1 cellular context compared by ENCODE assay signal in the genomic region with DNA sequence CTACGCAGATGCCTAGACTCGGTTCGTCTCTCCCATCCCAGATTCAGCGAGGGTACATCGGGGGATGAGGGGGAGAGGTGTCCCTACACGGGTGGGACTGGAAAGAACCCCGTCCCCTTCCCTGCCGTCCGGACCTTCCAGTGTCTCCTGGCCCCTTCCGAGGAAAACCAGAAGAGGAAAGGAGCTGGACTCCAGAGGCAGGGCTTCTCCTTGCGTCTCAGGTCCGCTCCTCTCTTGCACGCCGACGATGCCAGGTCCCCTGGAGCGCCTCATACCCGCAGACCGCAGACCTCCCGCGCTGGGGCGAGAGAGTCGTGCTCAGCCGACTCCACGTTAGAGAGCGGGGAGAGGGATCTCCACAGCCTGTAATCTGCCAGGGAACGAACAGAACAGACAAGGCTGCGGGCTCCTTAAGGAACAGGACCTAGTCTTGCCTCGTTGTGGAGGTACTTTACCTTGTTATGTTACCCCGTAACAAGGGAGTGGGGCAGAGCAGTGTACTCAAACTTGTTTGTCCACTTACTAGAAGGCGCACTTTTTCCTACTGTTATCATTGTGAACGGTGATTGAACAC.
TF ChIP-seq lines count a peak whose summit lies in the region.

No MANE protein-coding gene starts in this region.

TF ChIP-seq in GM23338, 12 proteins besides CTCF, POLR2A, EP300 and RAD21 (continued from another document):
- TF ChIP-seq, protein P1, sequence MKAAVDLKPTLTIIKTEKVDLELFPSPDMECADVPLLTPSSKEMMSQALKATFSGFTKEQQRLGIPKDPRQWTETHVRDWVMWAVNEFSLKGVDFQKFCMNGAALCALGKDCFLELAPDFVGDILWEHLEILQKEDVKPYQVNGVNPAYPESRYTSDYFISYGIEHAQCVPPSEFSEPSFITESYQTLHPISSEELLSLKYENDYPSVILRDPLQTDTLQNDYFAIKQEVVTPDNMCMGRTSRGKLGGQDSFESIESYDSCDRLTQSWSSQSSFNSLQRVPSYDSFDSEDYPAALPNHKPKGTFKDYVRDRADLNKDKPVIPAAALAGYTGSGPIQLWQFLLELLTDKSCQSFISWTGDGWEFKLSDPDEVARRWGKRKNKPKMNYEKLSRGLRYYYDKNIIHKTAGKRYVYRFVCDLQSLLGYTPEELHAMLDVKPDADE (IDR thresholded peaks at IDR 0.05), result no peak
- TF ChIP-seq CREB1 (CRISPR knock-in tag; IDR thresholded peaks at IDR 0.05; ENCODE audit: low read depth), result no peak
- no peak for TF ChIP-seq ZNF331 (CRISPR knock-in tag; IDR thresholded peaks at IDR 0.05; ENCODE audit: low read depth)
- TF ChIP-seq NANOG (IDR thresholded peaks at IDR 0.05; ENCODE audit: borderline replicate concordance), result no peak
- peak; percentile 41 for TF ChIP-seq EZH2 (IDR thresholded peaks at IDR 0.05; ENCODE audit: low read depth, unreplicated experiment)
- TF ChIP-seq ZNF114 (CRISPR knock-in tag; IDR thresholded peaks at IDR 0.05), result no peak
- TF ChIP-seq STAT1 (IDR thresholded peaks at IDR 0.05; ENCODE audit: unreplicated experiment), result no peak
